ENCODE assay signal across 1 cellular context in the genomic region with DNA sequence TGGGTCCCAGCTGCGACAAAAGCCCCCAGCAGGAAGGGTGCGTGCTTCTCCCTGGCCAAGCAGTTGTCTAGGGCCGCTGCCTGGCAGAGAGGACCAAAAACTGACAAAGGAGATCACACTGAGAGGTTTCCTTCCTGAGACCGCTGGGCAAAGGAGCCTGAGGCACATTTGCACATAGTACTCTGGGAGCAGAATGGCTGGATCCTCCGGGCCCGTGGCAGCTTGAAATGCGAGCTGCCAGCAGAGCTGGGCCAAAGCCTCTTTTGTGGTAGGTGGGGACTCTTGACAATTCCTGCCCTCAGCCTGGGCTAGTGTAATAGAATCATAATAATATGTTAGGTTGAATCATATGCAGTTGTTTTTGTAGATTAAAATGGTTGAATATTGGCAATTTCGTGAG.
TF ChIP-seq lines count a peak whose summit lies in the region.

No MANE protein-coding gene starts in this region.

TF ChIP-seq in HepG2, 621 proteins besides CTCF, POLR2A, EP300 and RAD21:
- no peak for TF ChIP-seq DMAP1 (CRISPR knock-in tag; IDR thresholded peaks at IDR 0.05)
- TF ChIP-seq HNF4A (CRISPR knock-in tag; IDR thresholded peaks at IDR 0.05), result no peak
- no peak for TF ChIP-seq NFKBIZ (CRISPR knock-in tag; IDR thresholded peaks at IDR 0.05)
- TF ChIP-seq, protein P1, sequence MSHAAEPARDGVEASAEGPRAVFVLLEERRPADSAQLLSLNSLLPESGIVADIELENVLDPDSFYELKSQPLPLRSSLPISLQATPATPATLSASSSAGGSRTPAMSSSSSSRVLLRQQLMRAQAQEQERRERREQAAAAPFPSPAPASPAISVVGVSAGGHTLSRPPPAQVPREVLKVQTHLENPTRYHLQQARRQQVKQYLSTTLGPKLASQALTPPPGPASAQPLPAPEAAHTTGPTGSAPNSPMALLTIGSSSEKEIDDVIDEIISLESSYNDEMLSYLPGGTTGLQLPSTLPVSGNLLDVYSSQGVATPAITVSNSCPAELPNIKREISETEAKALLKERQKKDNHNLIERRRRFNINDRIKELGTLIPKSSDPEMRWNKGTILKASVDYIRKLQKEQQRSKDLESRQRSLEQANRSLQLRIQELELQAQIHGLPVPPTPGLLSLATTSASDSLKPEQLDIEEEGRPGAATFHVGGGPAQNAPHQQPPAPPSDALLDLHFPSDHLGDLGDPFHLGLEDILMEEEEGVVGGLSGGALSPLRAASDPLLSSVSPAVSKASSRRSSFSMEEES (CRISPR knock-in tag; IDR thresholded peaks at IDR 0.05), result no peak
- TF ChIP-seq ZNF577 (CRISPR knock-in tag; IDR thresholded peaks at IDR 0.05; ENCODE audit: borderline replicate concordance, low read depth), result no peak
- no peak for TF ChIP-seq HOXA9 (CRISPR knock-in tag; IDR thresholded peaks at IDR 0.05; ENCODE audit: borderline replicate concordance)
- TF ChIP-seq U2AF2 (IDR thresholded peaks at IDR 0.05; ENCODE audit: low read depth, low read length), result no peak
- no peak for TF ChIP-seq AFF4 (CRISPR knock-in tag; IDR thresholded peaks at IDR 0.05)
- no peak for TF ChIP-seq ZBTB26 (CRISPR knock-in tag; IDR thresholded peaks at IDR 0.05; ENCODE audit: borderline replicate concordance)
